Comparison of ENCODE assay signal across 7 cellular contexts in genomic region chr6:20319520-20320357, GRCh38.
A peak's percentile ranks its signal among the peaks of the same experiment; 100 is the strongest.
DNase-seq lines count a peak whose midpoint lies in the region; ATAC-seq and TF ChIP-seq lines count a peak whose summit lies in the region.

No MANE protein-coding gene starts in this region.

- ATAC-seq in GM19397 (IDR thresholded peaks at IDR 0.05; ENCODE audit: unreplicated experiment) (peak; percentile 98), HG03354 (IDR thresholded peaks at IDR 0.05; ENCODE audit: poor library complexity, severe bottlenecking, unreplicated experiment) (peak; percentile 99), foreskin keratinocyte (peak; percentile 51)

- no peaks in the 10 kb centered on the region for H3K4me1 ChIP-seq in foreskin keratinocyte

- no peak for TF ChIP-seq CTCF in foreskin keratinocyte (conservative IDR thresholded peaks at IDR 0.05)

- H3K27me3 ChIP-seq in foreskin keratinocyte: peaks cover 1% of the 10 kb centered on the region

- peak; percentile 82 for DNase-seq in activated CD4-positive, alpha-beta T cell treated with anti-CD3 and anti-CD28 coated beads for 48 hours
- DNase-seq in foreskin keratinocyte (no peak), middle frontal gyrus (ENCODE audit: extremely low spot score, low spot score) (no peak), NCI-H146 (lab: John Stamatoyannopoulos, UW) (no peak)
- DNase-seq in stimulated activated CD8-positive, alpha-beta memory T cell treated with anti-CD3 and anti-CD28 coated beads, Interleukin-15, amount 100 ng/mL, for 4 hours (ENCODE audit: low read depth in 2 of 2): peak; percentile 41 to 66

- no peak overlapping the region for H3K27ac ChIP-seq in foreskin keratinocyte

Comparison
In these comparisons a context has a peak if more than half of its experiments do, and no peak if none do; other contexts are left out.
1. DNase-seq: peak in activated CD4-positive, alpha-beta T cell treated with anti-CD3 and anti-CD28 coated beads for 48 hours (single experiment) and stimulated activated CD8-positive, alpha-beta memory T cell treated with anti-CD3 and anti-CD28 coated beads, Interleukin-15, amount 100 ng/mL, for 4 hours (2 of 2); none in foreskin keratinocyte (0 of 2), middle frontal gyrus (single experiment) and NCI-H146 (single experiment).
2. Peak in every context shown above with its lines, with median percentiles within 50 percentile points of each other: ATAC-seq.